Comparison of ENCODE assay signal across 1 cellular context in the genomic region with DNA sequence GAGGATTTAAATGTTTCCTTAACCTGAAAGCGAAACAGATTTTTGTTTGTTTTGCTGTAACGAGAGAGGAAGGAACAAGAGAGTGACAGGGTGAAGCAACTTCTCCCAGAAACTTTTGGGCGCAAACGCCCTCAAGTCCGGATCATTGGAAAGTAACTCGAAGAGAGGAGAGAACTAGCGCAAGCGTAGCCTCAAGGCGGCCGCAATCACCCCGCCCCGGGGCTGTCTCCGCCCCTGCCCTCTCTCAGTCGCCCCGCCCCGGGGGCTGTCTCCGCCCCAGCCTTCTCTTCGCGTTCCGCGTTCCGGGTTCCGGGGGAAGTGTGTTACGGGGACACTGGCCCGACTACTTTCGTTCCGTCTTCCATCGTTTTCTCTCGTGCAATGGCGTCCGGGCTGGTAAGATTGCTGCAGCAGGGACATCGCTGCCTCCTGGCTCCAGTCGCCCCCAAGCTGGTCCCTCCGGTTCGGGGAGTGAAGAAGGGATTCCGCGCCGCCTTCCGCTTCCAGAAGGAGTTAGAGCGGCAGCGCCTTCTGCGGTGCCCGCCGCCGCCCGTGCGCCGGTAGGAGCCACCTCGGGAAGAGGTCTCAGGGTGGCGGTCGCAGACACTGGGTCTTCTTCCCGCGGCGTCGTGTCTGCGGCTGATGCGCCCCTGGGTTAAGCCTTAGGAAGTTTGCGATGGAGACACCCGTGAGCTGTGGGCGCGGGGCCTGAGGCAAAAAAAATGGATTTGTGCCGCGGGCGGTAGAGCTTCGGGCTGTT.
TF ChIP-seq lines count a peak whose summit lies in the region.

TSS of gene MRPL44 (plus strand) at position 372 of the 760 bp plus-strand sequence. CDS start at position 382, 10 bp downstream.

TF ChIP-seq in HepG2, 621 proteins besides CTCF, POLR2A, EP300 and RAD21 (continued from another document and continues in another):
- TF ChIP-seq ZNF275 (CRISPR knock-in tag; IDR thresholded peaks at IDR 0.05; ENCODE audit: borderline replicate concordance) (peak; percentile 99), KDM3A (CRISPR knock-in tag; IDR thresholded peaks at IDR 0.05; ENCODE audit: low read depth) (peak; percentile 98), ZNF20 (CRISPR knock-in tag; IDR thresholded peaks at IDR 0.05) (0 out of 2 replicates have a peak, but pooled peaks have one; percentile 67), ZNF354B (CRISPR knock-in tag; IDR thresholded peaks at IDR 0.05) (0 out of 2 replicates have a peak, but pooled peaks have one; percentile 9), TFDP1 (CRISPR knock-in tag; IDR thresholded peaks at IDR 0.05; ENCODE audit: borderline replicate concordance) (0 out of 2 replicates have a peak, but pooled peaks have one; percentile 65), BORCS8-MEF2B (CRISPR knock-in tag; IDR thresholded peaks at IDR 0.05) (peak; percentile 97), MTA3 (CRISPR knock-in tag; IDR thresholded peaks at IDR 0.05) (no peak), BCL6 (CRISPR knock-in tag; IDR thresholded peaks at IDR 0.05) (peak; percentile 85), MTF2 (CRISPR knock-in tag; IDR thresholded peaks at IDR 0.05; ENCODE audit: borderline replicate concordance) (peak; percentile 99), SMAD1 (CRISPR knock-in tag; IDR thresholded peaks at IDR 0.05; ENCODE audit: borderline replicate concordance, low read depth) (peak; percentile 99; the same call in 1 of the 2 replicates), ZBTB7A (CRISPR knock-in tag; IDR thresholded peaks at IDR 0.05) (peak; percentile 72; the same call in 1 of the 2 replicates), ZSCAN20 (CRISPR knock-in tag; IDR thresholded peaks at IDR 0.05; ENCODE audit: borderline replicate concordance) (peak; percentile 87; the same call in 1 of the 2 replicates), NFE2L1 (CRISPR knock-in tag; IDR thresholded peaks at IDR 0.05; ENCODE audit: borderline replicate concordance) (no peak), ZZZ3 (CRISPR knock-in tag; IDR thresholded peaks at IDR 0.05; ENCODE audit: borderline replicate concordance) (peak; percentile 97; the same call in 1 of the 2 replicates), ZNF329 (CRISPR knock-in tag; IDR thresholded peaks at IDR 0.05; ENCODE audit: low read depth) (peak; percentile 93), SIN3A (IDR thresholded peaks at IDR 0.05; ENCODE audit: borderline replicate concordance, low read depth, low read length) (peak; percentile 99), HDAC1 (CRISPR knock-in tag; IDR thresholded peaks at IDR 0.05) (peak; percentile 100), ZNF567 (CRISPR knock-in tag; IDR thresholded peaks at IDR 0.05; ENCODE audit: borderline replicate concordance) (peak; percentile 86; the same call in 1 of the 2 replicates), MEF2D (CRISPR knock-in tag; IDR thresholded peaks at IDR 0.05) (peak; percentile 96), FOXA3 (CRISPR knock-in tag; IDR thresholded peaks at IDR 0.05) (peak; percentile 88), PCBP1 (IDR thresholded peaks at IDR 0.05; ENCODE audit: borderline replicate concordance, low read depth, low read length) (peak; percentile 84; the same call in 1 of the 2 replicates), KLF11 (CRISPR knock-in tag; IDR thresholded peaks at IDR 0.05) (peak; percentile 96; the same call in 1 of the 2 replicates), SMARCC2 (IDR thresholded peaks at IDR 0.05) (no peak), SRSF1 (optimal IDR thresholded peaks at IDR 0.05; ENCODE audit: low read depth, low read length) (peak; percentile 79), IKZF1 (IDR thresholded peaks at IDR 0.05) (no peak), ZFP82 (CRISPR knock-in tag; IDR thresholded peaks at IDR 0.05; ENCODE audit: borderline replicate concordance) (0 out of 2 replicates have a peak, but pooled peaks have one; percentile 93), TCF12 (IDR thresholded peaks at IDR 0.05) (no peak), TCF12 (CRISPR knock-in tag; IDR thresholded peaks at IDR 0.05) (peak; percentile 98), ISX (CRISPR knock-in tag; conservative IDR thresholded peaks at IDR 0.05) (no peak), ZNF235 (CRISPR knock-in tag; IDR thresholded peaks at IDR 0.05; ENCODE audit: borderline replicate concordance) (0 out of 2 replicates have a peak, but pooled peaks have one; percentile 87), ZNF496 (CRISPR knock-in tag; IDR thresholded peaks at IDR 0.05; ENCODE audit: insufficient replicate concordance) (no peak), NAIF1 (CRISPR knock-in tag; IDR thresholded peaks at IDR 0.05; ENCODE audit: borderline replicate concordance) (peak; percentile 98), AGO2 (optimal IDR thresholded peaks at IDR 0.05; ENCODE audit: low read depth, low read length) (peak; percentile 89), MED1 (CRISPR knock-in tag; IDR thresholded peaks at IDR 0.05) (peak; percentile 95), RFX1 (IDR thresholded peaks at IDR 0.05) (no peak), DR1 (CRISPR knock-in tag; IDR thresholded peaks at IDR 0.05) (peak; percentile 83)
- TF ChIP-seq, protein P1, sequence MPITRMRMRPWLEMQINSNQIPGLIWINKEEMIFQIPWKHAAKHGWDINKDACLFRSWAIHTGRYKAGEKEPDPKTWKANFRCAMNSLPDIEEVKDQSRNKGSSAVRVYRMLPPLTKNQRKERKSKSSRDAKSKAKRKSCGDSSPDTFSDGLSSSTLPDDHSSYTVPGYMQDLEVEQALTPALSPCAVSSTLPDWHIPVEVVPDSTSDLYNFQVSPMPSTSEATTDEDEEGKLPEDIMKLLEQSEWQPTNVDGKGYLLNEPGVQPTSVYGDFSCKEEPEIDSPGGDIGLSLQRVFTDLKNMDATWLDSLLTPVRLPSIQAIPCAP (CRISPR knock-in tag; IDR thresholded peaks at IDR 0.05; ENCODE audit: low read depth): 0 out of 2 replicates have a peak, but pooled peaks have one; percentile 80
- TF ChIP-seq, protein P2, sequence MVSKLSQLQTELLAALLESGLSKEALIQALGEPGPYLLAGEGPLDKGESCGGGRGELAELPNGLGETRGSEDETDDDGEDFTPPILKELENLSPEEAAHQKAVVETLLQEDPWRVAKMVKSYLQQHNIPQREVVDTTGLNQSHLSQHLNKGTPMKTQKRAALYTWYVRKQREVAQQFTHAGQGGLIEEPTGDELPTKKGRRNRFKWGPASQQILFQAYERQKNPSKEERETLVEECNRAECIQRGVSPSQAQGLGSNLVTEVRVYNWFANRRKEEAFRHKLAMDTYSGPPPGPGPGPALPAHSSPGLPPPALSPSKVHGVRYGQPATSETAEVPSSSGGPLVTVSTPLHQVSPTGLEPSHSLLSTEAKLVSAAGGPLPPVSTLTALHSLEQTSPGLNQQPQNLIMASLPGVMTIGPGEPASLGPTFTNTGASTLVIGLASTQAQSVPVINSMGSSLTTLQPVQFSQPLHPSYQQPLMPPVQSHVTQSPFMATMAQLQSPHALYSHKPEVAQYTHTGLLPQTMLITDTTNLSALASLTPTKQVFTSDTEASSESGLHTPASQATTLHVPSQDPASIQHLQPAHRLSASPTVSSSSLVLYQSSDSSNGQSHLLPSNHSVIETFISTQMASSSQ (IDR thresholded peaks at IDR 0.05; ENCODE audit: low read depth): peak; percentile 69
- TF ChIP-seq, protein P2 (CRISPR knock-in tag; IDR thresholded peaks at IDR 0.05; ENCODE audit: borderline replicate concordance): peak; percentile 91
- TF ChIP-seq, protein P3, sequence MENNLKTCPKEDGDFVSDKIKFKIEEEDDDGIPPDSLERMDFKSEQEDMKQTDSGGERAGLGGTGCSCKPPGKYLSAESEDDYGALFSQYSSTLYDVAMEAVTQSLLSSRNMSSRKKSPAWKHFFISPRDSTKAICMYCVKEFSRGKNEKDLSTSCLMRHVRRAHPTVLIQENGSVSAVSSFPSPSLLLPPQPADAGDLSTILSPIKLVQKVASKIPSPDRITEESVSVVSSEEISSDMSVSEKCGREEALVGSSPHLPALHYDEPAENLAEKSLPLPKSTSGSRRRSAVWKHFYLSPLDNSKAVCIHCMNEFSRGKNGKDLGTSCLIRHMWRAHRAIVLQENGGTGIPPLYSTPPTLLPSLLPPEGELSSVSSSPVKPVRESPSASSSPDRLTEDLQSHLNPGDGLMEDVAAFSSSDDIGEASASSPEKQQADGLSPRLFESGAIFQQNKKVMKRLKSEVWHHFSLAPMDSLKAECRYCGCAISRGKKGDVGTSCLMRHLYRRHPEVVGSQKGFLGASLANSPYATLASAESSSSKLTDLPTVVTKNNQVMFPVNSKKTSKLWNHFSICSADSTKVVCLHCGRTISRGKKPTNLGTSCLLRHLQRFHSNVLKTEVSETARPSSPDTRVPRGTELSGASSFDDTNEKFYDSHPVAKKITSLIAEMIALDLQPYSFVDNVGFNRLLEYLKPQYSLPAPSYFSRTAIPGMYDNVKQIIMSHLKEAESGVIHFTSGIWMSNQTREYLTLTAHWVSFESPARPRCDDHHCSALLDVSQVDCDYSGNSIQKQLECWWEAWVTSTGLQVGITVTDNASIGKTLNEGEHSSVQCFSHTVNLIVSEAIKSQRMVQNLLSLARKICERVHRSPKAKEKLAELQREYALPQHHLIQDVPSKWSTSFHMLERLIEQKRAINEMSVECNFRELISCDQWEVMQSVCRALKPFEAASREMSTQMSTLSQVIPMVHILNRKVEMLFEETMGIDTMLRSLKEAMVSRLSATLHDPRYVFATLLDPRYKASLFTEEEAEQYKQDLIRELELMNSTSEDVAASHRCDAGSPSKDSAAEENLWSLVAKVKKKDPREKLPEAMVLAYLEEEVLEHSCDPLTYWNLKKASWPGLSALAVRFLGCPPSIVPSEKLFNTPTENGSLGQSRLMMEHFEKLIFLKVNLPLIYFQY (CRISPR knock-in tag; IDR thresholded peaks at IDR 0.05; ENCODE audit: borderline replicate concordance): peak; percentile 97
- TF ChIP-seq, protein P4, sequence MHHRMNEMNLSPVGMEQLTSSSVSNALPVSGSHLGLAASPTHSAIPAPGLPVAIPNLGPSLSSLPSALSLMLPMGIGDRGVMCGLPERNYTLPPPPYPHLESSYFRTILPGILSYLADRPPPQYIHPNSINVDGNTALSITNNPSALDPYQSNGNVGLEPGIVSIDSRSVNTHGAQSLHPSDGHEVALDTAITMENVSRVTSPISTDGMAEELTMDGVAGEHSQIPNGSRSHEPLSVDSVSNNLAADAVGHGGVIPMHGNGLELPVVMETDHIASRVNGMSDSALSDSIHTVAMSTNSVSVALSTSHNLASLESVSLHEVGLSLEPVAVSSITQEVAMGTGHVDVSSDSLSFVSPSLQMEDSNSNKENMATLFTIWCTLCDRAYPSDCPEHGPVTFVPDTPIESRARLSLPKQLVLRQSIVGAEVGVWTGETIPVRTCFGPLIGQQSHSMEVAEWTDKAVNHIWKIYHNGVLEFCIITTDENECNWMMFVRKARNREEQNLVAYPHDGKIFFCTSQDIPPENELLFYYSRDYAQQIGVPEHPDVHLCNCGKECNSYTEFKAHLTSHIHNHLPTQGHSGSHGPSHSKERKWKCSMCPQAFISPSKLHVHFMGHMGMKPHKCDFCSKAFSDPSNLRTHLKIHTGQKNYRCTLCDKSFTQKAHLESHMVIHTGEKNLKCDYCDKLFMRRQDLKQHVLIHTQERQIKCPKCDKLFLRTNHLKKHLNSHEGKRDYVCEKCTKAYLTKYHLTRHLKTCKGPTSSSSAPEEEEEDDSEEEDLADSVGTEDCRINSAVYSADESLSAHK (CRISPR knock-in tag; IDR thresholded peaks at IDR 0.05; ENCODE audit: borderline replicate concordance): peak; percentile 81; the same call in 1 of the 2 replicates
- TF ChIP-seq, protein P5, sequence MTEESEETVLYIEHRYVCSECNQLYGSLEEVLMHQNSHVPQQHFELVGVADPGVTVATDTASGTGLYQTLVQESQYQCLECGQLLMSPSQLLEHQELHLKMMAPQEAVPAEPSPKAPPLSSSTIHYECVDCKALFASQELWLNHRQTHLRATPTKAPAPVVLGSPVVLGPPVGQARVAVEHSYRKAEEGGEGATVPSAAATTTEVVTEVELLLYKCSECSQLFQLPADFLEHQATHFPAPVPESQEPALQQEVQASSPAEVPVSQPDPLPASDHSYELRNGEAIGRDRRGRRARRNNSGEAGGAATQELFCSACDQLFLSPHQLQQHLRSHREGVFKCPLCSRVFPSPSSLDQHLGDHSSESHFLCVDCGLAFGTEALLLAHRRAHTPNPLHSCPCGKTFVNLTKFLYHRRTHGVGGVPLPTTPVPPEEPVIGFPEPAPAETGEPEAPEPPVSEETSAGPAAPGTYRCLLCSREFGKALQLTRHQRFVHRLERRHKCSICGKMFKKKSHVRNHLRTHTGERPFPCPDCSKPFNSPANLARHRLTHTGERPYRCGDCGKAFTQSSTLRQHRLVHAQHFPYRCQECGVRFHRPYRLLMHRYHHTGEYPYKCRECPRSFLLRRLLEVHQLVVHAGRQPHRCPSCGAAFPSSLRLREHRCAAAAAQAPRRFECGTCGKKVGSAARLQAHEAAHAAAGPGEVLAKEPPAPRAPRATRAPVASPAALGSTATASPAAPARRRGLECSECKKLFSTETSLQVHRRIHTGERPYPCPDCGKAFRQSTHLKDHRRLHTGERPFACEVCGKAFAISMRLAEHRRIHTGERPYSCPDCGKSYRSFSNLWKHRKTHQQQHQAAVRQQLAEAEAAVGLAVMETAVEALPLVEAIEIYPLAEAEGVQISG (CRISPR knock-in tag; IDR thresholded peaks at IDR 0.05): peak; percentile 98
